1 cellular context compared by ENCODE assay signal in genomic region chr3:134380249-134380648, GRCh38.
TF ChIP-seq lines count a peak whose summit lies in the region.

No MANE protein-coding gene starts in this region.

TF ChIP-seq in IMR-90, 13 proteins besides CTCF, POLR2A, EP300 and RAD21 (continued from another document):
- TF ChIP-seq ELK1 (IDR thresholded peaks at IDR 0.05; ENCODE audit: borderline replicate concordance, low read depth, low read length) (no peak), CHD1 (IDR thresholded peaks at IDR 0.05; ENCODE audit: low read depth, low read length) (no peak), FOS (IDR thresholded peaks at IDR 0.05; ENCODE audit: low read depth, low read length) (no peak), USF2 (IDR thresholded peaks at IDR 0.05; ENCODE audit: low read depth, low read length) (no peak)
